ENCODE assay signal across 8 cellular contexts in genomic region chr2:113626616-113627330, GRCh38. TPM values are rescaled to one million over a fixed set of nuclear protein-coding genes. Genes with fewer than 3 reads are reported as not detected.
DNase-seq lines count a peak whose midpoint lies in the region; ATAC-seq, FAIRE-seq and TF ChIP-seq lines count a peak whose summit lies in the region.
"Not testable (repeated sequence)": the region's sequence is repeated elsewhere in the genome, so short reads cannot be mapped to it uniquely, and the experiment has no call there.

RABL2A (plus strand) TSS chr2:113627266; CDS start chr2:113628607, 1,341 bp downstream.

- intact Hi-C loops in dendritic cell treated with granulocyte-macrophage colony-stimulating factor and Interleukin-4, amounts not matched to agents 40 ng/mL and 50 ng/mL, for 4 days (cut with micrococcal nuclease); sigmoid colon (cut with DNase I): not testable (repeated sequence)

- H3K27me3 ChIP-seq in keratinocyte (ENCODE audit: control insufficient read depth, extremely low read depth, insufficient read depth, low read length); sigmoid colon; upper lobe of left lung: not testable (repeated sequence)

- H3K9me3 ChIP-seq in keratinocyte (ENCODE audit: control insufficient read depth, low read depth, low read length); sigmoid colon; upper lobe of left lung: not testable (repeated sequence)

- not testable (repeated sequence) for H3K4me1 ChIP-seq in keratinocyte (ENCODE audit: control insufficient read depth, extremely low read depth, insufficient read depth, low read length); upper lobe of left lung
- peaks cover 0 to 12% (median 4%) of the 10 kb centered on the region in 4 donors for H3K4me1 ChIP-seq in sigmoid colon

- not testable (repeated sequence) for H3K36me3 ChIP-seq in keratinocyte (ENCODE audit: control insufficient read depth in 2 of 2, extremely low read depth in 1 of 2, insufficient read depth in 2 of 2, low read length in 2 of 2); upper lobe of left lung
- H3K36me3 ChIP-seq in sigmoid colon: peaks cover 0 to 11% (median 0%) of the 10 kb centered on the region in 4 donors

- H4K20me1 ChIP-seq in keratinocyte (ENCODE audit: control insufficient read depth, extremely low read depth, insufficient read depth, low read length): not testable (repeated sequence)

- TF ChIP-seq POLR2A in sigmoid colon (IDR thresholded peaks at IDR 0.05): not testable (repeated sequence)
- peak in 1 of 4 donors; percentile 49 for TF ChIP-seq POLR2A in upper lobe of left lung (IDR thresholded peaks at IDR 0.05)

- H3K4me2 ChIP-seq in keratinocyte (ENCODE audit: control insufficient read depth, extremely low read depth, insufficient read depth, low read depth, low read length): peak within 1 kb of the TSS; percentile 66

- in situ Hi-C loops in GM13976 (cut with MboI; ENCODE audit: low sequenced_read_pairs, unreplicated experiment): not testable (repeated sequence)

- H3K9me3 Mint-ChIP-seq in dendritic cell treated with granulocyte-macrophage colony-stimulating factor and Interleukin-4, amounts not matched to agents 40 ng/mL and 50 ng/mL, for 4 days: not testable (repeated sequence)

- WGBS in sigmoid colon, 2 donors: 0% methylated on average over 42 to 43 of the region's 51 CpGs
- WGBS in upper lobe of left lung, 2 donors: 2% methylated on average over 8 of the region's 51 CpGs; no CpG with 5 or more reads in 1 of the 2 donors

- peak within 1 kb of the TSS; percentile 80 for H3K27ac Mint-ChIP-seq in dendritic cell treated with granulocyte-macrophage colony-stimulating factor and Interleukin-4, amounts not matched to agents 40 ng/mL and 50 ng/mL, for 4 days

- peaks cover 27% of the 10 kb centered on the region for H3K4me1 Mint-ChIP-seq in dendritic cell treated with granulocyte-macrophage colony-stimulating factor and Interleukin-4, amounts not matched to agents 40 ng/mL and 50 ng/mL, for 4 days (ENCODE audit: low read depth)

- H3K9ac ChIP-seq in keratinocyte (ENCODE audit: control insufficient read depth, extremely low read depth, insufficient read depth, low read length): peak within 1 kb of the TSS; percentile 72

- not testable (repeated sequence) for H3K27me3 Mint-ChIP-seq in dendritic cell treated with granulocyte-macrophage colony-stimulating factor and Interleukin-4, amounts not matched to agents 40 ng/mL and 50 ng/mL, for 4 days

- not testable (repeated sequence) for H3K79me2 ChIP-seq in keratinocyte (ENCODE audit: control insufficient read depth, insufficient read depth, low read length)

- not testable (repeated sequence) for TF ChIP-seq EP300 in sigmoid colon (IDR thresholded peaks at IDR 0.05); upper lobe of left lung (IDR thresholded peaks at IDR 0.05)

- peak; percentile 86 for DNase-seq in GM13976 (ENCODE audit: low spot score)
- peak; percentile 71 for DNase-seq in LHCN-M2 (ENCODE audit: low read depth)
- peak; percentile 44 to 73 for DNase-seq in activated CD8-positive, alpha-beta memory T cell treated with anti-CD3 and anti-CD28 coated beads for 1 hour (ENCODE audit: extremely low read depth in 1 of 2, low read depth in 1 of 2)
- DNase-seq in keratinocyte (ENCODE audit: low read depth, low spot score): peak; percentile 4
- peak; percentile 90 for DNase-seq in sigmoid colon
- DNase-seq in upper lobe of left lung: peak; percentile 84 to 97

- H3K27ac ChIP-seq in keratinocyte (ENCODE audit: control insufficient read depth, insufficient read depth, low read length) (peak within 1 kb of the TSS; percentile 52), sigmoid colon (peak within 1 kb of the TSS in 3 of 4 donors; percentile 50 to 67 (median 64)), upper lobe of left lung (peak within 1 kb of the TSS in 2 of 4 donors; percentile 53 to 67)

- H3K4me3 ChIP-seq in keratinocyte (ENCODE audit: control insufficient read depth in 2 of 3, extremely low read depth in 1 of 3, insufficient read depth in 2 of 3, low read depth in 1 of 3, low read length in 3 of 3) (peak within 1 kb of the TSS; percentile 51 to 63 (median 58)), sigmoid colon (peak within 1 kb of the TSS; percentile 35 to 55 (median 50)), upper lobe of left lung (peak within 1 kb of the TSS in 3 of 4 donors; percentile 43 to 59 (median 54))

- dilution Hi-C loops in keratinocyte (cut with MboI; ENCODE audit: extremely low pct_ligation_motif_present, low sequenced_read_pairs): not testable (repeated sequence)

- FAIRE-seq in keratinocyte (lab: Jason Lieb, UNC): not testable (repeated sequence)

- peak within 1 kb of the TSS; percentile 51 for H2AFZ ChIP-seq in keratinocyte (ENCODE audit: control insufficient read depth, low read length)

- H3K36me3 Mint-ChIP-seq in dendritic cell treated with granulocyte-macrophage colony-stimulating factor and Interleukin-4, amounts not matched to agents 40 ng/mL and 50 ng/mL, for 4 days (ENCODE audit: low read depth): peaks cover 36% of the 10 kb centered on the region

- peak within 1 kb of the TSS; percentile 85 for H3K4me3 Mint-ChIP-seq in dendritic cell treated with granulocyte-macrophage colony-stimulating factor and Interleukin-4, amounts not matched to agents 40 ng/mL and 50 ng/mL, for 4 days

- peak; percentile 96 for ATAC-seq in HG02588 (IDR thresholded peaks at IDR 0.05; ENCODE audit: unreplicated experiment)
- peak; percentile 98 to 100 for ATAC-seq in upper lobe of left lung (ENCODE audit: low FRiP score in 2 of 2)

- H3K9me1 ChIP-seq in keratinocyte (ENCODE audit: control insufficient read depth, extremely low read depth, insufficient read depth, low read length): not testable (repeated sequence)

- not testable (repeated sequence) for TF ChIP-seq CTCF in GM13976 (IDR thresholded peaks at IDR 0.05; ENCODE audit: borderline replicate concordance, control extremely low read depth, extremely low read depth, insufficient read depth, missing control alignments); keratinocyte (optimal IDR thresholded peaks at IDR 0.05 in 1 of 3, IDR thresholded peaks at IDR 0.05 in 1 of 3, conservative IDR thresholded peaks at IDR 0.05 in 1 of 3; ENCODE audit: extremely low read depth in 1 of 3, insufficient read depth in 2 of 3, low read length in 3 of 3); sigmoid colon (IDR thresholded peaks at IDR 0.05)
- peak in 1 of 6 experiments; percentile 32 for TF ChIP-seq CTCF in upper lobe of left lung (IDR thresholded peaks at IDR 0.05)

RNA-seq across cellular contexts. Expression of gene RABL2A, which starts in this region (rescaled TPM):
- 4.0 and 5.1 TPM in 2 replicates for total RNA-seq in LHCN-M2 (2014; rRNA removed)
- 6.6 TPM for polyA plus RNA-seq in LHCN-M2 (2012)
- 6.7 to 10.0 TPM (median 7.6 TPM) in 3 replicates for polyA plus RNA-seq in keratinocyte
- 5.6 TPM for polyA plus RNA-seq in keratinocyte (2011; ENCODE audit: low read depth)
- 3.7 and 3.9 TPM in 2 replicates for polyA plus RNA-seq in keratinocyte (2011; cell fraction: cytosol; rRNA removed)
- polyA plus RNA-seq in keratinocyte (2011; cell fraction: nucleus; rRNA removed): 22.8 and 25.8 TPM in 2 replicates
- 3.6 and 5.7 TPM in 2 replicates for polyA plus RNA-seq in keratinocyte (2012; ENCODE audit: low replicate concordance)
- polyA minus RNA-seq in keratinocyte: 4.1 to 14.7 TPM (median 14.7 TPM) in 3 replicates
- 7.1 TPM for polyA minus RNA-seq in keratinocyte (2011; cell fraction: cytosol; rRNA and poly(A)+ RNA removed)
- polyA minus RNA-seq in keratinocyte (2011; cell fraction: nucleus; rRNA and poly(A)+ RNA removed): 7.1 and 7.8 TPM in 2 replicates
- 10 to 100 TPM in 2 of 4 donors, 1 to 10 TPM in 2; 6.4 to 15.2 (median 9.0) TPM for total RNA-seq in sigmoid colon
- polyA plus RNA-seq in sigmoid colon: 10 to 100 TPM in 1 of 3 donors, 1 to 10 TPM in 2; 5.8 to 11.6 (median 7.8) TPM
- total RNA-seq in upper lobe of left lung: 10 to 100 TPM; 16.3 to 61.8 (median 23.0) TPM

Comparison
In these comparisons a context has a peak if more than half of its experiments do, and no peak if none do; other contexts are left out.
1. DNase-seq: peak in every context shown above with its lines; median percentile 90 in upper lobe of left lung; 90 in sigmoid colon; 86 in GM13976; 71 in LHCN-M2; 58 in activated CD8-positive, alpha-beta memory T cell treated with anti-CD3 and anti-CD28 coated beads for 1 hour; 4 in keratinocyte.